ENCODE assay signal across 10 cellular contexts in genomic region chr1:24151175-24151533, GRCh38. TPM values are rescaled to one million over a fixed set of nuclear protein-coding genes. Genes with fewer than 3 reads are reported as not detected.
DNase-seq lines count a peak whose midpoint lies in the region; ATAC-seq and TF ChIP-seq lines count a peak whose summit lies in the region.
"Had no signal": no experiment of that assay in that cellular context is flagged by ENCODE, and none has a peak within 500 bp of the region (broad histone marks: within the 10 kb centered on the region; RNA-seq: fewer than 3 reads in every experiment).

No MANE protein-coding gene starts in this region.

- no peaks in the 10 kb centered on the region for H3K9me2 ChIP-seq in GM23338 (ENCODE audit: insufficient read depth)

- H3K36me3 ChIP-seq in GM23338 (ENCODE audit: insufficient read depth) (no peaks in the 10 kb centered on the region), colonic mucosa (no peaks in the 10 kb centered on the region)

- H3K9me3 Mint-ChIP-seq in GM23338: no peaks in the 10 kb centered on the region
- H3K9me3 Mint-ChIP-seq in nephron progenitor cell: no peaks in the 10 kb centered on the region
- H3K9me3 Mint-ChIP-seq: effector memory CD8-positive, alpha-beta T cell had no signal

- no peaks in the 10 kb centered on the region for H3K9me3 ChIP-seq in colonic mucosa

- H3K4me3 ChIP-seq in GM23338: peak overlapping the region; percentile 49
- H3K4me3 ChIP-seq in colonic mucosa: no peak overlapping the region

- H3K4me1 ChIP-seq in GM23338 (ENCODE audit: insufficient read depth) (peaks cover 16% of the 10 kb centered on the region; the same call in 1 of the 2 replicates), colonic mucosa (peaks cover 8% of the 10 kb centered on the region)

- H2AFZ ChIP-seq in GM23338: no peak overlapping the region

- H3K4me3 Mint-ChIP-seq in GM23338: peak overlapping the region; percentile 64
- H3K4me3 Mint-ChIP-seq in nephron progenitor cell: peak overlapping the region; percentile 73

- H3K9ac ChIP-seq in colonic mucosa (ENCODE audit: low read depth in 2 of 2, low read length in 2 of 2): no peak overlapping the region

- peak overlapping the region; percentile 74 for H3K4me2 ChIP-seq in GM23338

- H3K4me1 Mint-ChIP-seq in GM23338 (peaks cover 43% of the 10 kb centered on the region), nephron progenitor cell (peaks cover 58% of the 10 kb centered on the region)

- H3K27me3 Mint-ChIP-seq in GM23338 (ENCODE audit: insufficient read depth, low read depth, poor library complexity) (peaks cover 25% of the 10 kb centered on the region), nephron progenitor cell (ENCODE audit: low read depth, poor library complexity) (peaks cover 18% of the 10 kb centered on the region)

- intact Hi-C loops in colonic mucosa (cut with DNase I) (loop anchor here (5.0 kb wide), 1 partner anchor 51 kb away; no protein-coding TSS in a partner anchor), Right ventricle myocardium superior (cut with DNase I) (no loop called here)

- H3K27me3 ChIP-seq in GM23338 (ENCODE audit: insufficient read depth) (no peaks in the 10 kb centered on the region), colonic mucosa (no peaks in the 10 kb centered on the region)

- H3K27ac ChIP-seq in GM23338 (ENCODE audit: low read depth) (peak overlapping the region; percentile 99), colonic mucosa (peak overlapping the region; percentile 63)

- H4K20me1 ChIP-seq in GM23338 (replicated peaks; ENCODE audit: insufficient read depth): no peaks in the 10 kb centered on the region

- DNase-seq in GM23338 (ENCODE audit: low spot score): peak; percentile 98
- peak; percentile 41 for DNase-seq in NCI-H2196 treated with DMSO at 0.1 percent for 48 hours (lab: John Stamatoyannopoulos, UW; ENCODE audit: unreplicated experiment)
- DNase-seq in colonic mucosa: peak; percentile 87
- peak; percentile 44 for DNase-seq in nephron progenitor cell
- DNase-seq in dermis blood vessel endothelial cell: no peak
- no peak for DNase-seq in Right ventricle myocardium superior

- 0 out of 2 replicates have a peak, but pooled peaks cover 9% of the 10 kb centered on the region for H3K79me2 ChIP-seq in GM23338 (replicated peaks; ENCODE audit: insufficient read depth)

- no peaks in the 10 kb centered on the region for H3F3A ChIP-seq in GM23338 (replicated peaks; ENCODE audit: low read depth)

- ATAC-seq in GM23338: peak; percentile 76
- no peak for ATAC-seq in GM18909 (IDR thresholded peaks at IDR 0.05; ENCODE audit: poor library complexity, unreplicated experiment)
- no peak for ATAC-seq in Right ventricle myocardium superior (ENCODE audit: poor library complexity)
- no peak for ATAC-seq in HG02642 (IDR thresholded peaks at IDR 0.05; ENCODE audit: poor library complexity, unreplicated experiment)

- TF ChIP-seq CTCF in GM23338 (conservative IDR thresholded peaks at IDR 0.05; ENCODE audit: low read depth in 2 of 2): no peak
- no peak for TF ChIP-seq CTCF in colonic mucosa (IDR thresholded peaks at IDR 0.05)
- TF ChIP-seq CTCF in nephron progenitor cell (IDR thresholded peaks at IDR 0.05): no peak

- H3K36me3 Mint-ChIP-seq in GM23338 (ENCODE audit: low read depth): peaks cover 10% of the 10 kb centered on the region; the same call in 2 of the 3 replicates
- H3K36me3 Mint-ChIP-seq in nephron progenitor cell (ENCODE audit: low read depth): no peaks in the 10 kb centered on the region

- H3K27ac Mint-ChIP-seq in GM23338 (peak overlapping the region; percentile 97), nephron progenitor cell (peak overlapping the region; percentile 97)
- H3K27ac Mint-ChIP-seq: activated CD4-positive, alpha-beta T cell treated with anti-CD3 and anti-CD28 coated beads for 36 hours; effector memory CD8-positive, alpha-beta T cell had no signal

TF ChIP-seq in GM23338, 12 proteins besides CTCF, POLR2A, EP300 and RAD21:
- TF ChIP-seq ZNF462 (CRISPR knock-in tag; IDR thresholded peaks at IDR 0.05) (no peak), POLR2AphosphoS5 (IDR thresholded peaks at IDR 0.05; ENCODE audit: low read depth) (peak; percentile 67), CREB1 (CRISPR knock-in tag; IDR thresholded peaks at IDR 0.05; ENCODE audit: low read depth) (peak; percentile 33; the same call in 1 of the 2 replicates)

RNA-seq across cellular contexts. Expression of gene IL22RA1, which starts 8.2 kb away (rescaled TPM):
- 0.28 TPM in 1 of 2 replicates, not detected in the other for total RNA-seq in GM23338 (2014; rRNA removed; shearing (Covaris generic))
- polyA plus RNA-seq in GM23338 (2016; fragmentation: Nextera tagmentation; extraction: Ambion mirVana): 0.11 TPM in 1 of 2 replicates, not detected in the other
- 10 to 100 TPM; 15.5 to 17.3 TPM for total RNA-seq in colonic mucosa
- not detected in 2 replicates for total RNA-seq in dermis blood vessel endothelial cell
- total RNA-seq in Right ventricle myocardium superior: 0.16 TPM
- total RNA-seq: activated CD4-positive, alpha-beta T cell treated with anti-CD3 and anti-CD28 coated beads for 36 hours had no signal

RNA-seq across cellular contexts. Expression of gene IFNLR1, which starts 35.9 kb away (rescaled TPM):
- 4.2 and 4.3 TPM in 2 replicates for total RNA-seq in GM23338 (2014; rRNA removed; shearing (Covaris generic))
- 6.2 and 8.9 TPM in 2 replicates for polyA plus RNA-seq in GM23338 (2016; fragmentation: Nextera tagmentation; extraction: Ambion mirVana)
- total RNA-seq in colonic mucosa (10 to 100 TPM in 1 of 2 donors, 1 to 10 TPM in 1; 7.9 to 16.8 TPM), dermis blood vessel endothelial cell (under 0.01 and 0.05 TPM in 2 replicates), Right ventricle myocardium superior (2.8 TPM)

RNA-seq across cellular contexts. Expression of gene MYOM3, which starts 39.2 kb away (rescaled TPM):
- total RNA-seq in GM23338 (2014; rRNA removed; shearing (Covaris generic)): not detected in 2 replicates
- not detected in 2 replicates for polyA plus RNA-seq in GM23338 (2016; fragmentation: Nextera tagmentation; extraction: Ambion mirVana)
- total RNA-seq in colonic mucosa: 1 to 10 TPM; 1.8 to 3.3 TPM
- under 0.01 TPM in 1 of 2 replicates, not detected in the other for total RNA-seq in dermis blood vessel endothelial cell
- 396 TPM for total RNA-seq in Right ventricle myocardium superior
- total RNA-seq: activated CD4-positive, alpha-beta T cell treated with anti-CD3 and anti-CD28 coated beads for 36 hours had no signal

Comparison
In these comparisons a context has a peak if more than half of its experiments do, and no peak if none do; other contexts are left out.
1. DNase-seq: peak in GM23338 (single experiment), NCI-H2196 treated with DMSO at 0.1 percent for 48 hours (single experiment), colonic mucosa (single experiment) and nephron progenitor cell (single experiment); none in dermis blood vessel endothelial cell (single experiment) and Right ventricle myocardium superior (single experiment).
2. RNA of gene IL22RA1, which starts 8.2 kb away (total RNA-seq): 15.5 to 17.3 TPM in colonic mucosa; 0.28 TPM in GM23338, 0.16 TPM in Right ventricle myocardium superior (single experiment) and not detected in dermis blood vessel endothelial cell; every median in the first group is over 10 times any median in the second.
3. RNA of gene MYOM3, which starts 39.2 kb away (total RNA-seq): 396 TPM in Right ventricle myocardium superior (single experiment); 1.8 to 3.3 TPM in colonic mucosa, not detected in GM23338 and under 0.01 TPM in dermis blood vessel endothelial cell; every median in the first group is over 10 times any median in the second.